ENCODE assay signal across 8 cellular contexts in the genomic region with DNA sequence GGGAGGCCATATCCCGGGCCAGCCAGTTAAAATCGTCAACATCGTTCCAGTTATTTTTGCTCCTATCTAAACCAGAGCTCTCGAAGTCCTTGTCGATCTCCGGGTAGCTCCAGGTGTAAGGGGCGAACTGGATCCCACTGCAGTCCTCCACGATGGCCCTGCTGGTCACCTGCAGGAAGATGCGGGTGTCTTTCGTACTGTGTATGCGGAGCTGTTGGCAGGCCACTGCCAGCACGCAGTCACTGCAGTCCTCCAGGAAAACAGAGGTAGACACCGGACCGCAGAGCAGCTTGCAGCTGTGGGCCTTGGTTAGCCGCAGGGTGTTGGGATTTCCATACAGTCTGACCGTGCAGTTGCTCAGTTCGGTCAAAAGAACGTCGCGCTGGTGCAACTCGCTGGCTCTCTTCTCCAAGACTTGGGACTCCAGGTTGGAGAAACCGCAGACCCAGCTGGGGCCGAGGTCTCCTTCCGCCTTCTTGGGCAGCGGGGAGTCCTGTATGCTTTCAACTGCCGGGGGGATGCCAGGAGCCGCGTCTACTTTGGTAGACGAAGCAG. TPM values are rescaled to one million over a fixed set of nuclear protein-coding genes. Genes with fewer than 3 reads are reported as not detected.
DNase-seq lines count a peak whose midpoint lies in the region; ATAC-seq, FAIRE-seq and TF ChIP-seq lines count a peak whose summit lies in the region.

No MANE protein-coding gene starts in this region.

- H3K9me3 ChIP-seq in breast epithelium, result no peaks in the 10 kb centered on the region

- no peak for FAIRE-seq in D721Med (lab: Jason Lieb, UNC)

- H3K4me1 ChIP-seq in breast epithelium, result peaks cover 5 to 10% of the 10 kb centered on the region in 2 donors

- TF ChIP-seq POLR2A in breast epithelium (IDR thresholded peaks at IDR 0.05), result no peak

- intact Hi-C loops in breast epithelium (cut with DNase I; ENCODE audit: low total_unique reads), result loop anchor here (5.0 kb wide), 1 partner anchor 37 kb away; a partner anchor contains a TSS

- H3K27me3 ChIP-seq in breast epithelium, result no peaks in the 10 kb centered on the region
- H3K27me3 ChIP-seq in layer of hippocampus (ENCODE audit: control insufficient read depth, insufficient read depth, low read length), result no peaks in the 10 kb centered on the region

- H3K4me3 ChIP-seq in breast epithelium, result peak overlapping the region; percentile 61 to 98 (median 95)

- no peaks in the 10 kb centered on the region for H3K36me3 ChIP-seq in breast epithelium

- TF ChIP-seq CTCF in breast epithelium (IDR thresholded peaks at IDR 0.05) (no peak), D721Med (IDR thresholded peaks at IDR 0.05; ENCODE audit: insufficient read depth, missing control alignments) (no peak)

- peak; percentile 55 for DNase-seq in stimulated activated CD4-positive, alpha-beta T cell treated with anti-CD3 and anti-CD28 coated beads, Interleukin-15, amount 100 ng/mL, for 24 hours
- DNase-seq in stimulated activated CD4-positive, alpha-beta T cell treated with anti-CD3 and anti-CD28 coated beads, Interleukin-4, amount 100 ng/mL, for 4 hours, result no peak
- peak in 1 of 2 donors; percentile 28 for DNase-seq in breast epithelium (ENCODE audit: low spot score in 2 of 2)
- peak; percentile 11 to 31 for DNase-seq in stimulated activated CD8-positive, alpha-beta memory T cell treated with anti-CD3 and anti-CD28 coated beads, Interleukin-7, amount 100 ng/mL, for 48 hours (ENCODE audit: extremely low read depth in 1 of 2, low read depth in 1 of 2)
- no peak for DNase-seq in D721Med (ENCODE audit: insufficient read length, low spot score)

- H3K27ac ChIP-seq in breast epithelium, result peak overlapping the region; percentile 85 to 93
- peak overlapping the region; percentile 92 for H3K27ac ChIP-seq in layer of hippocampus (ENCODE audit: low read depth, low read length)

- ATAC-seq in GM19023 (IDR thresholded peaks at IDR 0.05; ENCODE audit: unreplicated experiment), result no peak

TF ChIP-seq in PFSK-1, 5 proteins besides CTCF, POLR2A, EP300 and RAD21:
- TF ChIP-seq FOXP2 (optimal IDR thresholded peaks at IDR 0.05; ENCODE audit: borderline replicate concordance, extremely low read depth, extremely low read length, insufficient read depth) (no peak), POLR2AphosphoS5 (IDR thresholded peaks at IDR 0.05; ENCODE audit: low read depth, low read length) (no peak), SIN3A (IDR thresholded peaks at IDR 0.05; ENCODE audit: borderline replicate concordance, insufficient read depth, low read length) (0 out of 2 replicates have a peak, but pooled peaks have one; percentile 51), TAF1 (IDR thresholded peaks at IDR 0.05; ENCODE audit: borderline replicate concordance, insufficient read depth, low read length) (0 out of 2 replicates have a peak, but pooled peaks have one; percentile 17)
- TF ChIP-seq, protein P1, sequence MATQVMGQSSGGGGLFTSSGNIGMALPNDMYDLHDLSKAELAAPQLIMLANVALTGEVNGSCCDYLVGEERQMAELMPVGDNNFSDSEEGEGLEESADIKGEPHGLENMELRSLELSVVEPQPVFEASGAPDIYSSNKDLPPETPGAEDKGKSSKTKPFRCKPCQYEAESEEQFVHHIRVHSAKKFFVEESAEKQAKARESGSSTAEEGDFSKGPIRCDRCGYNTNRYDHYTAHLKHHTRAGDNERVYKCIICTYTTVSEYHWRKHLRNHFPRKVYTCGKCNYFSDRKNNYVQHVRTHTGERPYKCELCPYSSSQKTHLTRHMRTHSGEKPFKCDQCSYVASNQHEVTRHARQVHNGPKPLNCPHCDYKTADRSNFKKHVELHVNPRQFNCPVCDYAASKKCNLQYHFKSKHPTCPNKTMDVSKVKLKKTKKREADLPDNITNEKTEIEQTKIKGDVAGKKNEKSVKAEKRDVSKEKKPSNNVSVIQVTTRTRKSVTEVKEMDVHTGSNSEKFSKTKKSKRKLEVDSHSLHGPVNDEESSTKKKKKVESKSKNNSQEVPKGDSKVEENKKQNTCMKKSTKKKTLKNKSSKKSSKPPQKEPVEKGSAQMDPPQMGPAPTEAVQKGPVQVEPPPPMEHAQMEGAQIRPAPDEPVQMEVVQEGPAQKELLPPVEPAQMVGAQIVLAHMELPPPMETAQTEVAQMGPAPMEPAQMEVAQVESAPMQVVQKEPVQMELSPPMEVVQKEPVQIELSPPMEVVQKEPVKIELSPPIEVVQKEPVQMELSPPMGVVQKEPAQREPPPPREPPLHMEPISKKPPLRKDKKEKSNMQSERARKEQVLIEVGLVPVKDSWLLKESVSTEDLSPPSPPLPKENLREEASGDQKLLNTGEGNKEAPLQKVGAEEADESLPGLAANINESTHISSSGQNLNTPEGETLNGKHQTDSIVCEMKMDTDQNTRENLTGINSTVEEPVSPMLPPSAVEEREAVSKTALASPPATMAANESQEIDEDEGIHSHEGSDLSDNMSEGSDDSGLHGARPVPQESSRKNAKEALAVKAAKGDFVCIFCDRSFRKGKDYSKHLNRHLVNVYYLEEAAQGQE (IDR thresholded peaks at IDR 0.05; ENCODE audit: insufficient read depth in 1 of 2, low read depth in 2 of 2, low read length in 2 of 2), result no peak

RNA-seq across cellular contexts. Expression of a gene that starts 0.7 kb away (rescaled TPM):
- 27.2 TPM for polyA plus RNA-seq in PFSK-1 (2012; ENCODE audit: insufficient read length, low read depth)
- total RNA-seq in breast epithelium, result 10 to 100 TPM; 21.3 to 27.7 (median 26.3) TPM

RNA-seq across cellular contexts. Expression of a gene that starts 22.8 kb away (rescaled TPM):
- 8.5 TPM for polyA plus RNA-seq in PFSK-1 (2012; ENCODE audit: insufficient read length, low read depth)
- under 1 TPM in 2 of 3 donors, not detected in 1; 0.32 to 0.59 TPM for total RNA-seq in breast epithelium

RNA-seq across cellular contexts. Expression of a gene that starts 36.7 kb away (rescaled TPM):
- 4.1 TPM for polyA plus RNA-seq in PFSK-1 (2012; ENCODE audit: insufficient read length, low read depth)
- 10 to 100 TPM; 16.7 to 25.2 (median 16.8) TPM for total RNA-seq in breast epithelium

Comparison
In these comparisons a context has a peak if more than half of its experiments do, and no peak if none do; other contexts are left out.
1. DNase-seq: peak in stimulated activated CD4-positive, alpha-beta T cell treated with anti-CD3 and anti-CD28 coated beads, Interleukin-15, amount 100 ng/mL, for 24 hours (single experiment) and stimulated activated CD8-positive, alpha-beta memory T cell treated with anti-CD3 and anti-CD28 coated beads, Interleukin-7, amount 100 ng/mL, for 48 hours (2 of 2); none in stimulated activated CD4-positive, alpha-beta T cell treated with anti-CD3 and anti-CD28 coated beads, Interleukin-4, amount 100 ng/mL, for 4 hours (0 of 2) and D721Med (single experiment).